In the genomic region with DNA sequence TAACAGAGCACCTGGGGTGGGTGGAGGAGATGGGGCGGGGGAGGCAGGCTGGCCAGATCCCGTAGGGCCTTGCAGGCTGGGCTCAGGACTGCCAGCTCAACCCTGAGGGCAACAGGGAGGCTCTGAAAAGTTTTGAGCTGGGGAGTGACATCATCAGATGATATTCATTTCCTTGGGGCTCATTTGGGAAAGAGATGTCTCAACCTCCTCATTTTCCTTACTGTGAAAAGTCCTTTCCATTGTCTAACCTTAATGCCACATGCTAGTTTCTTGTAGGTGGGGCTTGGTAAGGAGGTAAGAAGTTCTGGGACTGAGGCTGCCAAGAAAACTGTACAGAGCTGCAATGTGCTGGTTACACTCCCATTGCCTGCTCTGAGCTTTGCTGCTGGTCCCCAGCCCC, we compare ENCODE assay signal across 17 cellular contexts. TPM values are rescaled to one million over a fixed set of nuclear protein-coding genes. Genes with fewer than 3 reads are reported as not detected.
DNase-seq lines count a peak whose midpoint lies in the region; ATAC-seq and TF ChIP-seq lines count a peak whose summit lies in the region.
"Had no signal": no experiment of that assay in that cellular context is flagged by ENCODE, and none has a peak within 500 bp of the region (broad histone marks: within the 10 kb centered on the region; RNA-seq: fewer than 3 reads in every experiment).

No MANE protein-coding gene starts in this region.

- no peaks in the 10 kb centered on the region for H4K20me1 ChIP-seq in Karpas-422 (ENCODE audit: insufficient read depth, low read depth, low read length)

- no peak overlapping the region for H4K91ac ChIP-seq in neuronal stem cell (ENCODE audit: low read depth, low read length, poor library complexity)

- H3K36me3 ChIP-seq in Karpas-422 (ENCODE audit: insufficient read depth, low read length) (no peaks in the 10 kb centered on the region), esophagus (ENCODE audit: control insufficient read depth in 2 of 2, insufficient read depth in 2 of 2, low read length in 1 of 2) (peaks cover 0 to 8% of the 10 kb centered on the region in 2 donors), neuronal stem cell (replicated peaks in 1 of 2; ENCODE audit: control insufficient read depth in 2 of 2, insufficient read depth in 2 of 2, low read length in 2 of 2) (no peaks in the 10 kb centered on the region)

- peak overlapping the region; percentile 93 for H2BK12ac ChIP-seq in neuronal stem cell (ENCODE audit: low read length)

- no peak overlapping the region for H3K27ac Mint-ChIP-seq in stimulated activated naive CD8-positive, alpha-beta T cell treated with anti-CD3 and anti-CD28 coated beads, Interleukin-15, amount 100 ng/mL, for 72 hours

- H3K4me3 Mint-ChIP-seq in stimulated activated naive CD8-positive, alpha-beta T cell treated with anti-CD3 and anti-CD28 coated beads, Interleukin-15, amount 100 ng/mL, for 72 hours, result no peak overlapping the region

- H3K9ac ChIP-seq in Karpas-422 (ENCODE audit: low read length), result no peak overlapping the region
- H3K9ac ChIP-seq in neuronal stem cell (ENCODE audit: low read depth, low read length, poor library complexity), result no peak overlapping the region

- H3K9me3 Mint-ChIP-seq in stimulated activated naive CD8-positive, alpha-beta T cell treated with anti-CD3 and anti-CD28 coated beads, Interleukin-15, amount 100 ng/mL, for 72 hours, result no peaks in the 10 kb centered on the region

- DNase-seq in Karpas-422, result peak; percentile 20
- no peak for DNase-seq in neuronal stem cell (ENCODE audit: low spot score)
- DNase-seq in NCI-H2029 treated with DMSO at 0.1 percent for 48 hours (lab: John Stamatoyannopoulos, UW), result no peak
- no peak for DNase-seq in activated CD8-positive, alpha-beta memory T cell treated with anti-CD3 and anti-CD28 coated beads, Interleukin-2, amount 50 U/mL, for 48 hours
- no peak for DNase-seq in stimulated activated naive CD8-positive, alpha-beta T cell treated with anti-CD3 and anti-CD28 coated beads, Interleukin-15, amount 100 ng/mL, for 72 hours
- DNase-seq in activated CD8-positive, alpha-beta memory T cell treated with anti-CD3 and anti-CD28 coated beads for 24 hours, result no peak
- DNase-seq: activated CD4-positive, alpha-beta T cell treated with anti-CD3 and anti-CD28 coated beads, Interleukin-2, amount 50 U/mL, for 48 hours; activated gamma-delta T cell treated with Interleukin-2 at 50 U/mL for 16 hours; central memory CD4-positive, alpha-beta T cell; RPMI8226; T-helper 9 cell; testis had no signal

- no peak for TF ChIP-seq CTCF in 22Rv1 (IDR thresholded peaks at IDR 0.05)

- peak overlapping the region; percentile 76; the same call in 1 of the 2 replicates for H3K27ac ChIP-seq in 22Rv1
- no peak overlapping the region for H3K27ac ChIP-seq in Karpas-422 (ENCODE audit: low read length)
- peak overlapping the region; percentile 76 to 83 for H3K27ac ChIP-seq in esophagus (ENCODE audit: low read depth in 2 of 2, low read length in 1 of 2)
- no peak overlapping the region for H3K27ac ChIP-seq in neuronal stem cell (replicated peaks; ENCODE audit: low read length)
- H3K27ac ChIP-seq: testis had no signal

- peaks cover 31% of the 10 kb centered on the region for H3K27me3 Mint-ChIP-seq in stimulated activated naive CD8-positive, alpha-beta T cell treated with anti-CD3 and anti-CD28 coated beads, Interleukin-15, amount 100 ng/mL, for 72 hours

- no peak overlapping the region for H3K23ac ChIP-seq in neuronal stem cell (ENCODE audit: low read depth, low read length, poor library complexity)

- no peak for ATAC-seq in stimulated activated naive CD8-positive, alpha-beta T cell treated with anti-CD3 and anti-CD28 coated beads, Interleukin-15, amount 100 ng/mL, for 72 hours
- ATAC-seq: GM12878, right cardiac atrium had no signal

- H2BK15ac ChIP-seq in neuronal stem cell (ENCODE audit: low read length), result no peak overlapping the region

- H3K18ac ChIP-seq in neuronal stem cell (ENCODE audit: low read length), result no peak overlapping the region

- no peak overlapping the region for H3K4me2 ChIP-seq in Karpas-422 (ENCODE audit: low read depth, low read length, poor library complexity, severe bottlenecking)
- H3K4me2 ChIP-seq in neuronal stem cell (ENCODE audit: insufficient read depth, low read length, poor library complexity, severe bottlenecking), result no peak overlapping the region

- H3K9me3 ChIP-seq in Karpas-422 (ENCODE audit: low read length), result no peaks in the 10 kb centered on the region
- H3K9me3 ChIP-seq in esophagus (ENCODE audit: control insufficient read depth in 2 of 2, insufficient read depth in 1 of 2, low read depth in 1 of 2, low read length in 1 of 2), result no peaks in the 10 kb centered on the region
- H3K9me3 ChIP-seq in neuronal stem cell (replicated peaks in 1 of 2; ENCODE audit: control insufficient read depth in 2 of 2, insufficient read depth in 1 of 2, low read depth in 1 of 2, low read length in 2 of 2), result no peaks in the 10 kb centered on the region
- H3K9me3 ChIP-seq: testis had no signal

- 35% methylated on average over 2 of the region's 2 CpGs for WGBS in esophagus, 2 donors
- WGBS in neuronal stem cell (ENCODE audit: extremely low coverage in 2 of 2, insufficient read length in 2 of 2, insufficient replicate concordance in 1 of 2), 2 donors, result no CpG with 5 or more reads among the region's 2 CpGs

- no peak overlapping the region for H2BK5ac ChIP-seq in neuronal stem cell (ENCODE audit: low read length)

- H3K14ac ChIP-seq in neuronal stem cell (ENCODE audit: low read length), result no peak overlapping the region

- peaks cover 6% of the 10 kb centered on the region for H3K4me1 Mint-ChIP-seq in stimulated activated naive CD8-positive, alpha-beta T cell treated with anti-CD3 and anti-CD28 coated beads, Interleukin-15, amount 100 ng/mL, for 72 hours

- H3K27me3 ChIP-seq in Karpas-422 (ENCODE audit: low read length) (no peaks in the 10 kb centered on the region), esophagus (ENCODE audit: control insufficient read depth in 1 of 2, insufficient read depth in 2 of 2, low read length in 2 of 2) (no peaks in the 10 kb centered on the region), neuronal stem cell (ENCODE audit: control insufficient read depth in 3 of 3, insufficient read depth in 3 of 3, low read depth in 1 of 3, low read length in 3 of 3) (peaks cover 0 to 27% (median 0%) of the 10 kb centered on the region in 3 experiments)
- H3K27me3 ChIP-seq: testis had no signal

- H3K79me2 ChIP-seq in Karpas-422 (ENCODE audit: low read length), result no peaks in the 10 kb centered on the region

- H3K9me2 ChIP-seq in Karpas-422 (replicated peaks; ENCODE audit: insufficient read depth, low read length), result no peaks in the 10 kb centered on the region

- H4K8ac ChIP-seq in neuronal stem cell (ENCODE audit: low read depth, low read length), result no peak overlapping the region

- no peak overlapping the region for H2BK120ac ChIP-seq in neuronal stem cell (ENCODE audit: low read depth, low read length)

- H2AK5ac ChIP-seq in neuronal stem cell (ENCODE audit: low read depth, low read length), result no peak overlapping the region

- H2AFZ ChIP-seq in Karpas-422 (ENCODE audit: low read length) (no peak overlapping the region), neuronal stem cell (ENCODE audit: low read length) (no peak overlapping the region)

- H3K79me1 ChIP-seq in neuronal stem cell (ENCODE audit: low read depth, low read length), result no peaks in the 10 kb centered on the region

- H3K4me3 ChIP-seq in Karpas-422 (ENCODE audit: low read length) (no peak overlapping the region), esophagus (ENCODE audit: low read depth in 1 of 2, low read length in 2 of 2) (no peak overlapping the region), neuronal stem cell (ENCODE audit: low read length in 2 of 2) (no peak overlapping the region)
- H3K4me3 ChIP-seq: GM12878, testis had no signal

- H3K4me1 ChIP-seq in Karpas-422 (ENCODE audit: low read length), result no peaks in the 10 kb centered on the region
- peaks cover 4 to 13% of the 10 kb centered on the region in 2 donors for H3K4me1 ChIP-seq in esophagus (ENCODE audit: control insufficient read depth in 2 of 2, insufficient read depth in 2 of 2, low read length in 1 of 2)
- H3K4me1 ChIP-seq in neuronal stem cell (ENCODE audit: control insufficient read depth in 2 of 2, insufficient read depth in 1 of 2, low read depth in 1 of 2, low read length in 2 of 2), result peaks cover 2 to 3% of the 10 kb centered on the region in 2 donors

- no peak overlapping the region for H3K4ac ChIP-seq in neuronal stem cell (ENCODE audit: low read length)

RNA-seq across cellular contexts. Expression of gene TNS4, which starts 3.7 kb away (rescaled TPM):
- total RNA-seq in Karpas-422 (2014; rRNA removed; shearing (Covaris generic); ENCODE audit: low replicate concordance), result not detected in 2 replicates
- 10 to 100 TPM; 25.4 to 74.8 TPM for polyA plus RNA-seq in esophagus
- polyA plus RNA-seq in neuronal stem cell (2013, experiment 1 of 2), result not detected
- not detected for polyA plus RNA-seq in neuronal stem cell (2013, experiment 2 of 2)
- total RNA-seq: endothelial cell of umbilical vein had no signal
- polyA plus RNA-seq: endothelial cell of umbilical vein, right cardiac atrium had no signal

RNA-seq across cellular contexts. Expression of gene IGFBP4, which starts 54.5 kb away (rescaled TPM):
- total RNA-seq in Karpas-422 (2014; rRNA removed; shearing (Covaris generic); ENCODE audit: low replicate concordance), result not detected in 2 replicates
- polyA plus RNA-seq in esophagus, result 10 to 100 TPM; 34.1 to 80.6 TPM
- polyA plus RNA-seq in neuronal stem cell (2013, experiment 1 of 2), result 36.1 TPM
- 34.4 TPM for polyA plus RNA-seq in neuronal stem cell (2013, experiment 2 of 2)

Comparison
In these comparisons a context has a peak if more than half of its experiments do, and no peak if none do; other contexts are left out.
1. H3K27ac ChIP-seq: peak in 22Rv1 (single experiment) and esophagus (2 of 2); none in Karpas-422 (single experiment) and neuronal stem cell (single experiment).